In the genomic region with DNA sequence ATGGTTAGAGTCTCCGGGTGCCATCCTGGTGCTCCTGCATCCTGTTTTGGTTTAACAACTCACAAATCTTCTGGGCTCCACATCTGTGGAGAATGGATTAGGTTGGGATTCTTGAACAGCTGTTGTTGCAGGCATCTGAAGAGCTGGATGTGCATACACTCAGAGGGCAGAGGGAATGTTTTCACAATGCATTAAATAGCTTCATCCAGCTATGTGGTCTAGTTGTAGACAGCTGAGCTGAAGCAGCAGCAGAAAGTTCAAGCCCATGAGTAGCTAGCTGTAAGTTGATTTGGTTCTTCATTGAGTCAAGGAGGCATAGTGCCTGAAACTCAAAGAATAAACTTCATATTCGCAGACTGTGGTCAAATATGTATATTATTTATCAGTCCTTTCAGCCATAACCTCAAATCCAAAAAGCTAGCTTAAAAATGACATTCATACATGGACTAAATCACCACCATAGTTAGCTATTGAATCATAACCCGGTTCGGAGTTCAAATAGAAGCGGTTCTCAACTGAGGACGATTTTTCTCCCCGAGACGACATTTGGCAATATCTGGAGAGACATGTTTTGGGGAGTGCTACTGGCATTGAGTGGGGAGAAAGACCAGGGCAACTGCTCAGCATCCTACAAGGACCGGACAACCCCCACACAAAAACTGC, we compare ENCODE assay signal across 8 cellular contexts. TPM values are rescaled to one million over a fixed set of nuclear protein-coding genes. Genes with fewer than 3 reads are reported as not detected.
DNase-seq lines count a peak whose midpoint lies in the region; ATAC-seq, FAIRE-seq and TF ChIP-seq lines count a peak whose summit lies in the region.

No MANE protein-coding gene starts in this region.

- WGBS in neuronal stem cell (ENCODE audit: extremely low coverage in 2 of 2, insufficient read length in 2 of 2, insufficient replicate concordance in 1 of 2), 2 donors: no CpG with 5 or more reads among the region's 9 CpGs

- no peak overlapping the region for H3K9ac ChIP-seq in neuronal stem cell (ENCODE audit: low read depth, low read length, poor library complexity)

- H3K4me1 Mint-ChIP-seq in Caco-2 (ENCODE audit: low read depth, unreplicated experiment): peaks cover 26% of the 10 kb centered on the region

- POLR2A ChIA-PET in Caco-2 (lab: Charles Lee): no interaction called here

- H2BK15ac ChIP-seq in neuronal stem cell (ENCODE audit: low read length): no peak overlapping the region

- no peaks in the 10 kb centered on the region for H3K27me3 Mint-ChIP-seq in Caco-2 (ENCODE audit: insufficient read depth, unreplicated experiment)

- no peak for ATAC-seq in HG03175 (IDR thresholded peaks at IDR 0.05; ENCODE audit: unreplicated experiment)

- peak overlapping the region; percentile 91 for H3K4me3 Mint-ChIP-seq in Caco-2 (ENCODE audit: unreplicated experiment)

- intact Hi-C loops in Caco-2 (cut with micrococcal nuclease; ENCODE audit: unreplicated experiment): loop anchor here (5.0 kb wide), 1 partner anchor 39 kb away; no protein-coding TSS in a partner anchor

- H3K4me1 ChIP-seq in Caco-2 (peaks cover 19% of the 10 kb centered on the region), neuronal stem cell (ENCODE audit: control insufficient read depth in 2 of 2, insufficient read depth in 1 of 2, low read depth in 1 of 2, low read length in 2 of 2) (peaks cover 11 to 18% of the 10 kb centered on the region in 2 donors)

- no peaks in the 10 kb centered on the region for H3K9me3 Mint-ChIP-seq in Caco-2 (ENCODE audit: unreplicated experiment)

- no peak overlapping the region for H4K91ac ChIP-seq in neuronal stem cell (ENCODE audit: low read depth, low read length, poor library complexity)

- FAIRE-seq in D721Med (lab: Jason Lieb, UNC): no peak

- H3K4me2 ChIP-seq in neuronal stem cell (ENCODE audit: insufficient read depth, low read length, poor library complexity, severe bottlenecking): peak overlapping the region; percentile 41

- no TSS peak for BruUV-seq in Caco-2 (replicated peaks; lab: Mats Ljungman, UMichigan)

- peak overlapping the region; percentile 100 for H3K27ac Mint-ChIP-seq in Caco-2 (ENCODE audit: unreplicated experiment)

- DNase-seq in Caco-2: no peak
- DNase-seq in NAMALWA (ENCODE audit: low spot score): peak; percentile 30
- no peak for DNase-seq in coronary artery (ENCODE audit: low spot score)
- no peak for DNase-seq in neuronal stem cell (ENCODE audit: low spot score)
- no peak for DNase-seq in stimulated activated CD4-positive, alpha-beta T cell treated with anti-CD3 and anti-CD28 coated beads, Interleukin-2, amount 100 ng/mL, for 48 hours
- DNase-seq in activated CD4-positive, alpha-beta T cell treated with anti-CD3 and anti-CD28 coated beads, Interleukin-2, amount 50 U/mL, for 1 hour: no peak
- DNase-seq in D721Med (ENCODE audit: insufficient read length, low spot score): no peak

- no peak overlapping the region for H2BK120ac ChIP-seq in neuronal stem cell (ENCODE audit: low read depth, low read length)

- no peaks in the 10 kb centered on the region; the same call in 1 of the 2 replicates for H3K36me3 ChIP-seq in Caco-2 (ENCODE audit: control insufficient read depth, insufficient read depth, low read length)
- no peaks in the 10 kb centered on the region for H3K36me3 ChIP-seq in neuronal stem cell (replicated peaks in 1 of 2; ENCODE audit: control insufficient read depth in 2 of 2, insufficient read depth in 2 of 2, low read length in 2 of 2)

- H2BK12ac ChIP-seq in neuronal stem cell (ENCODE audit: low read length): no peak overlapping the region

- peak overlapping the region; percentile 98 for H2AFZ ChIP-seq in neuronal stem cell (ENCODE audit: low read length)

- H3K27ac ChIP-seq in coronary artery (peak overlapping the region in 1 of 2 donors; percentile 87), neuronal stem cell (replicated peaks; ENCODE audit: low read length) (no peak overlapping the region)

- H3K4me3 ChIP-seq in Caco-2 (ENCODE audit: low read depth, low read length) (peak overlapping the region; percentile 74), coronary artery (peak overlapping the region; percentile 97), neuronal stem cell (ENCODE audit: low read length in 2 of 2) (peak overlapping the region; percentile 10 to 69)

- no peak overlapping the region for H3K4ac ChIP-seq in neuronal stem cell (ENCODE audit: low read length)

- no peak overlapping the region for H3K14ac ChIP-seq in neuronal stem cell (ENCODE audit: low read length)

- H2AK5ac ChIP-seq in neuronal stem cell (ENCODE audit: low read depth, low read length): no peak overlapping the region

- H3K79me1 ChIP-seq in neuronal stem cell (ENCODE audit: low read depth, low read length): peaks cover 2% of the 10 kb centered on the region

- H3K27me3 ChIP-seq in Caco-2 (replicated peaks; ENCODE audit: control insufficient read depth, insufficient read depth, low read length) (no peaks in the 10 kb centered on the region), neuronal stem cell (ENCODE audit: control insufficient read depth in 3 of 3, insufficient read depth in 3 of 3, low read depth in 1 of 3, low read length in 3 of 3) (peaks cover 0 to 9% (median 0%) of the 10 kb centered on the region in 3 experiments)

- H3K18ac ChIP-seq in neuronal stem cell (ENCODE audit: low read length): no peak overlapping the region

- H3K36me3 Mint-ChIP-seq in Caco-2 (ENCODE audit: insufficient read depth, unreplicated experiment): peaks cover 22% of the 10 kb centered on the region

- H2BK5ac ChIP-seq in neuronal stem cell (ENCODE audit: low read length): no peak overlapping the region

- H4K8ac ChIP-seq in neuronal stem cell (ENCODE audit: low read depth, low read length): peak overlapping the region; percentile 7

- no peaks in the 10 kb centered on the region for H3K9me3 ChIP-seq in Caco-2
- no peaks in the 10 kb centered on the region for H3K9me3 ChIP-seq in neuronal stem cell (replicated peaks in 1 of 2; ENCODE audit: control insufficient read depth in 2 of 2, insufficient read depth in 1 of 2, low read depth in 1 of 2, low read length in 2 of 2)

- CTCF ChIA-PET in Caco-2 (lab: Charles Lee): interaction anchor here (0.6 kb wide), 2 partner anchors 18 to 126 kb away, joined by 3 to 4 read pairs; partner anchors contain the start of gene IFT81

- TF ChIP-seq CTCF in Caco-2 (IDR thresholded peaks at IDR 0.05; ENCODE audit: insufficient read depth in 1 of 2, low read depth in 1 of 2, low read length in 1 of 2, severe bottlenecking in 1 of 2, unreplicated experiment in 1 of 2) (no peak), coronary artery (IDR thresholded peaks at IDR 0.05) (no peak), D721Med (IDR thresholded peaks at IDR 0.05; ENCODE audit: insufficient read depth, missing control alignments) (no peak)

- no peak overlapping the region for H3K23ac ChIP-seq in neuronal stem cell (ENCODE audit: low read depth, low read length, poor library complexity)

RNA-seq across cellular contexts. Expression of gene ANKRD13A, which starts 0.9 kb away (rescaled TPM):
- 42.2 and 47.2 TPM in 2 replicates for total RNA-seq in Caco-2 (2022)
- polyA plus RNA-seq in neuronal stem cell (2013, experiment 1 of 2): 12.9 TPM
- polyA plus RNA-seq in neuronal stem cell (2013, experiment 2 of 2): 13.6 TPM

RNA-seq across cellular contexts. Expression of gene GIT2, which starts 2.2 kb away (rescaled TPM):
- total RNA-seq in Caco-2 (2022): 29.3 and 30.0 TPM in 2 replicates
- polyA plus RNA-seq in neuronal stem cell (2013, experiment 1 of 2): 13.3 TPM
- 13.8 TPM for polyA plus RNA-seq in neuronal stem cell (2013, experiment 2 of 2)

RNA-seq across cellular contexts. Expression of gene C12orf76, which starts 50.0 kb away (rescaled TPM):
- total RNA-seq in Caco-2 (2022): 10.8 and 11.9 TPM in 2 replicates
- polyA plus RNA-seq in neuronal stem cell (2013, experiment 1 of 2): 42.5 TPM
- 43.2 TPM for polyA plus RNA-seq in neuronal stem cell (2013, experiment 2 of 2)

Comparison
In these comparisons a context has a peak if more than half of its experiments do, and no peak if none do; other contexts are left out.
1. H3K4me3 ChIP-seq: peak in every context shown above with its lines; median percentile 97 in coronary artery; 74 in Caco-2; 40 in neuronal stem cell.